10 cellular contexts compared by ENCODE assay signal in genomic region chr18:48300463-48300961, GRCh38.
DNase-seq lines count a peak whose midpoint lies in the region; ATAC-seq, FAIRE-seq and TF ChIP-seq lines count a peak whose summit lies in the region.
"Had no signal": no experiment of that assay in that cellular context is flagged by ENCODE, and none has a peak within 500 bp of the region (broad histone marks: within the 10 kb centered on the region; RNA-seq: fewer than 3 reads in every experiment).

No MANE protein-coding gene starts in this region.

- H3K4me3 Mint-ChIP-seq in activated naive CD4-positive, alpha-beta T cell treated with anti-CD3 and anti-CD28 coated beads for 36 hours: no peak overlapping the region
- no peak overlapping the region for H3K4me3 Mint-ChIP-seq in stimulated activated naive B cell treated with anti-CD40 and anti-IgM and Interleukin-4, amounts not matched to agents 10 μg/mL and 1 μg/mL and 100 μg/mL, for 72 hours
- H3K4me3 Mint-ChIP-seq: activated B cell treated with CpG ODN at 0.5 μM for 24 hours had no signal

- H3K27me3 Mint-ChIP-seq in activated naive CD4-positive, alpha-beta T cell treated with anti-CD3 and anti-CD28 coated beads for 36 hours (ENCODE audit: low read depth): no peaks in the 10 kb centered on the region
- no peaks in the 10 kb centered on the region for H3K27me3 Mint-ChIP-seq in stimulated activated naive B cell treated with anti-CD40 and anti-IgM and Interleukin-4, amounts not matched to agents 10 μg/mL and 1 μg/mL and 100 μg/mL, for 72 hours
- H3K27me3 Mint-ChIP-seq: activated B cell treated with CpG ODN at 0.5 μM for 24 hours had no signal

- no peaks in the 10 kb centered on the region for H3K36me3 ChIP-seq in kidney (ENCODE audit: control insufficient read depth in 1 of 2, insufficient read depth in 2 of 2, low read length in 2 of 2)

- DNase-seq in activated naive CD4-positive, alpha-beta T cell treated with anti-CD3 and anti-CD28 coated beads for 36 hours: peak; percentile 81
- DNase-seq in activated naive CD4-positive, alpha-beta T cell treated with anti-CD3 and anti-CD28 coated beads, Interleukin-2, amount 50 U/mL, for 16 hours: no peak
- DNase-seq in NOMO-1 treated with dmso at 0.1 percent for 144 hours (lab: John Stamatoyannopoulos, UW; ENCODE audit: unreplicated experiment) (peak; percentile 79), epithelial cell of esophagus (ENCODE audit: low read depth) (peak; percentile 43), GM13976 (ENCODE audit: low spot score) (no peak), kidney (no peak)
- no peak for DNase-seq in stimulated activated naive B cell treated with anti-CD40 and anti-IgM and Interleukin-4, amounts not matched to agents 10 μg/mL and 1 μg/mL and 100 μg/mL, for 72 hours
- DNase-seq: activated B cell treated with CpG ODN at 0.5 μM for 24 hours, Calu3 had no signal

- no peaks in the 10 kb centered on the region for H3K9me3 ChIP-seq in kidney (ENCODE audit: control insufficient read depth in 1 of 2, low read length in 2 of 2)

- CTCF ChIA-PET in activated naive CD4-positive, alpha-beta T cell treated with anti-CD3 and anti-CD28 coated beads for 36 hours (lab: Charles Lee): no interaction called here

- intact Hi-C loops in activated naive CD4-positive, alpha-beta T cell treated with anti-CD3 and anti-CD28 coated beads for 36 hours (cut with micrococcal nuclease): no loop called here
- intact Hi-C loops in kidney (cut with DNase I): no loop called here

- no peak for FAIRE-seq in kidney (lab: Jason Lieb, UNC)

- H3K36me3 Mint-ChIP-seq in activated naive CD4-positive, alpha-beta T cell treated with anti-CD3 and anti-CD28 coated beads for 36 hours (ENCODE audit: low read depth): no peaks in the 10 kb centered on the region
- H3K36me3 Mint-ChIP-seq in stimulated activated naive B cell treated with anti-CD40 and anti-IgM and Interleukin-4, amounts not matched to agents 10 μg/mL and 1 μg/mL and 100 μg/mL, for 72 hours: no peaks in the 10 kb centered on the region

- TF ChIP-seq CTCF in epithelial cell of esophagus (IDR thresholded peaks at IDR 0.05; ENCODE audit: insufficient read depth, low read depth, low read length, missing control alignments): no peak
- TF ChIP-seq CTCF in GM13976 (IDR thresholded peaks at IDR 0.05; ENCODE audit: borderline replicate concordance, control extremely low read depth, extremely low read depth, insufficient read depth, missing control alignments): no peak
- no peak for TF ChIP-seq CTCF in kidney (IDR thresholded peaks at IDR 0.05; ENCODE audit: borderline replicate concordance, extremely low read depth, insufficient read depth)

- no peak overlapping the region for H3K9ac ChIP-seq in kidney (ENCODE audit: low read length in 2 of 2)

- H3K4me3 ChIP-seq in epithelial cell of esophagus (ENCODE audit: low read length): no peak overlapping the region
- no peak overlapping the region for H3K4me3 ChIP-seq in kidney (ENCODE audit: low read length in 2 of 2)

- no peak overlapping the region for H3K27ac ChIP-seq in kidney (ENCODE audit: low read depth in 2 of 2, low read length in 2 of 2)

- peak overlapping the region; percentile 67 for H3K27ac Mint-ChIP-seq in activated naive CD4-positive, alpha-beta T cell treated with anti-CD3 and anti-CD28 coated beads for 36 hours
- peak overlapping the region; percentile 1 for H3K27ac Mint-ChIP-seq in stimulated activated naive B cell treated with anti-CD40 and anti-IgM and Interleukin-4, amounts not matched to agents 10 μg/mL and 1 μg/mL and 100 μg/mL, for 72 hours
- H3K27ac Mint-ChIP-seq: activated B cell treated with CpG ODN at 0.5 μM for 24 hours had no signal

- no peaks in the 10 kb centered on the region for H3K9me3 Mint-ChIP-seq in activated naive CD4-positive, alpha-beta T cell treated with anti-CD3 and anti-CD28 coated beads for 36 hours
- no peaks in the 10 kb centered on the region for H3K9me3 Mint-ChIP-seq in stimulated activated naive B cell treated with anti-CD40 and anti-IgM and Interleukin-4, amounts not matched to agents 10 μg/mL and 1 μg/mL and 100 μg/mL, for 72 hours
- H3K9me3 Mint-ChIP-seq: activated B cell treated with CpG ODN at 0.5 μM for 24 hours had no signal

- peak in 1 of 2 donors; percentile 38 for ATAC-seq in stimulated activated naive B cell treated with anti-CD40 and anti-IgM and Interleukin-4, amounts not matched to agents 10 μg/mL and 1 μg/mL and 100 μg/mL, for 72 hours (replicated peaks)
- ATAC-seq in HG03045 (IDR thresholded peaks at IDR 0.05; ENCODE audit: unreplicated experiment): no peak

- in situ Hi-C loops in GM13976 (cut with MboI; ENCODE audit: low sequenced_read_pairs, unreplicated experiment): no loop called here

- peaks cover 11% of the 10 kb centered on the region for H3K4me1 Mint-ChIP-seq in activated naive CD4-positive, alpha-beta T cell treated with anti-CD3 and anti-CD28 coated beads for 36 hours (ENCODE audit: low read depth)
- H3K4me1 Mint-ChIP-seq in stimulated activated naive B cell treated with anti-CD40 and anti-IgM and Interleukin-4, amounts not matched to agents 10 μg/mL and 1 μg/mL and 100 μg/mL, for 72 hours: peaks cover 2 to 6% of the 10 kb centered on the region in 2 donors
- H3K4me1 Mint-ChIP-seq: activated B cell treated with CpG ODN at 0.5 μM for 24 hours had no signal

- H3K4me1 ChIP-seq in kidney (ENCODE audit: control insufficient read depth in 1 of 2, insufficient read depth in 1 of 2, low read depth in 1 of 2, low read length in 2 of 2): no peaks in the 10 kb centered on the region

Comparison
In these comparisons a context has a peak if more than half of its experiments do, and no peak if none do; other contexts are left out.
1. DNase-seq: peak in activated naive CD4-positive, alpha-beta T cell treated with anti-CD3 and anti-CD28 coated beads for 36 hours (single experiment), NOMO-1 treated with dmso at 0.1 percent for 144 hours (single experiment) and epithelial cell of esophagus (single experiment); none in activated naive CD4-positive, alpha-beta T cell treated with anti-CD3 and anti-CD28 coated beads, Interleukin-2, amount 50 U/mL, for 16 hours (single experiment), stimulated activated naive B cell treated with anti-CD40 and anti-IgM and Interleukin-4, amounts not matched to agents 10 μg/mL and 1 μg/mL and 100 μg/mL, for 72 hours (single experiment), GM13976 (single experiment) and kidney (single experiment).